In the genomic region with DNA sequence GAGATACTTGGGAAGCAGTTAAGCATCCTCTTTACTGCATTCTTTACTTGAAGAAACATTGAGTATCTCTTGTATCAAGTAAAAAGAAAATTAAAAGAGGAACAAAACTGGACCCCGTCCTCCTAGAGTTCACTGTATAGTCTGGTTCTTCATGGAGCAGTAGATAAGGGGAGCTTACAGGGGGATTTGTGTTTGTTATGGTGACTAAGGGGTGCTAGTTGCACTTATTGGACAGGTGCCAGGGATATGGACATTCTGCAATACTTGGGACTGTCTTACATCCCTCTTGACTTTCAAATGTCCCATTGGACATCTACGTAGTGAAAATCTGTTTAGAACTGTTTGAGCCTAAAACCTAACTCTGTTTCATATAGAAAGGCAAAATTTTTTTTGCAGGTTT, we compare ENCODE assay signal across 25 cellular contexts.
"Had no signal": no experiment of that assay in that cellular context is flagged by ENCODE, and none has a peak within 500 bp of the region (broad histone marks: within the 10 kb centered on the region; RNA-seq: fewer than 3 reads in every experiment).

No MANE protein-coding gene starts in this region.

- H3K9me3 ChIP-seq: left ventricle myocardium inferior, mucosa of descending colon, ovary, right atrium auricular region, right lobe of liver, spleen, suprapubic skin, thoracic aorta, tibial artery, upper lobe of right lung had no signal

- FAIRE-seq: islet of Langerhans, kidney, urothelium cell line had no signal

- H3K27me3 ChIP-seq: ovary, right atrium auricular region, right lobe of liver, spleen, suprapubic skin, tibial artery, upper lobe of right lung had no signal

- H3K36me3 ChIP-seq: left ventricle myocardium inferior, ovary, right atrium auricular region, right lobe of liver, spleen, suprapubic skin, thoracic aorta, tibial artery, upper lobe of right lung had no signal

- DNase-seq: hypothalamus; immature natural killer cell; kidney; left colon; left ventricle myocardium inferior; midbrain; mucosa of descending colon; naive thymus-derived CD4-positive, alpha-beta T cell; ovary; right lobe of liver; spleen; stimulated activated CD4-positive, alpha-beta T cell treated with anti-CD3 and anti-CD28 coated beads, Interleukin-4, amount 100 ng/mL, for 24 hours; stimulated activated naive CD4-positive, alpha-beta T cell; tibial artery; trophoblast cell; upper lobe of right lung had no signal

- H3K4me1 ChIP-seq: right lobe of liver had no signal

- H3K4me3 ChIP-seq: left ventricle myocardium inferior, lung, mucosa of descending colon, ovary, right atrium auricular region, right lobe of liver, skin epidermis, spleen, suprapubic skin, thoracic aorta, tibial artery, upper lobe of right lung had no signal

- H3K27ac ChIP-seq: left ventricle myocardium inferior, ovary, right atrium auricular region, right lobe of liver, skin epidermis, spleen, suprapubic skin, thoracic aorta, tibial artery, upper lobe of right lung had no signal

- ATAC-seq: left colon; mucosa of descending colon; naive thymus-derived CD4-positive, alpha-beta T cell; natural killer cell treated with Interleukin-12 subunit alpha and Interleukin-12 subunit beta and Interleukin-15 and Interleukin-18, amount 100 ng/mL, for 72 hours; right lobe of liver; stimulated activated effector memory CD8-positive, alpha-beta T cell treated with anti-CD3 and anti-CD28 coated beads, Interleukin-12 subunit alpha, Interleukin-12 subunit beta, amount 100 ng/mL, for 72 hours; upper lobe of right lung had no signal
